1 cellular context compared by ENCODE assay signal in genomic region chr1:32013386-32014198, GRCh38.
TF ChIP-seq lines count a peak whose summit lies in the region.

TSS of gene KHDRBS1 (plus strand) at chr1:32013868. CDS start at chr1:32013996, 128 bp downstream.

TF ChIP-seq in K562, 482 proteins besides CTCF, POLR2A, EP300 and RAD21 (continued from another document):
- TF ChIP-seq, protein P1, sequence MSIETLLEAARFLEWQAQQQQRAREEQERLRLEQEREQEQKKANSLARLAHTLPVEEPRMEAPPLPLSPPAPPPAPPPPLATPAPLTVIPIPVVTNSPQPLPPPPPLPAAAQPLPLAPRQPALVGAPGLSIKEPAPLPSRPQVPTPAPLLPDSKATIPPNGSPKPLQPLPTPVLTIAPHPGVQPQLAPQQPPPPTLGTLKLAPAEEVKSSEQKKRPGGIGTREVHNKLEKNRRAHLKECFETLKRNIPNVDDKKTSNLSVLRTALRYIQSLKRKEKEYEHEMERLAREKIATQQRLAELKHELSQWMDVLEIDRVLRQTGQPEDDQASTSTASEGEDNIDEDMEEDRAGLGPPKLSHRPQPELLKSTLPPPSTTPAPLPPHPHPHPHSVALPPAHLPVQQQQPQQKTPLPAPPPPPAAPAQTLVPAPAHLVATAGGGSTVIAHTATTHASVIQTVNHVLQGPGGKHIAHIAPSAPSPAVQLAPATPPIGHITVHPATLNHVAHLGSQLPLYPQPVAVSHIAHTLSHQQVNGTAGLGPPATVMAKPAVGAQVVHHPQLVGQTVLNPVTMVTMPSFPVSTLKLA (conservative IDR thresholded peaks at IDR 0.05): peak; percentile 99
- TF ChIP-seq PHF21A (IDR thresholded peaks at IDR 0.05; ENCODE audit: borderline replicate concordance, low read depth) (no peak), DEAF1 (CRISPR knock-in tag; IDR thresholded peaks at IDR 0.05) (peak; percentile 35; the same call in 1 of the 2 replicates), POLR2G (IDR thresholded peaks at IDR 0.05; ENCODE audit: low read depth, low read length) (peak; percentile 95), ZNF232 (CRISPR knock-in tag; IDR thresholded peaks at IDR 0.05) (no peak), ZEB2 (IDR thresholded peaks at IDR 0.05) (no peak; the same call in 1 of the 2 replicates), FOXK1 (CRISPR knock-in tag; IDR thresholded peaks at IDR 0.05; ENCODE audit: borderline replicate concordance) (no peak), MAZ (CRISPR knock-in tag; conservative IDR thresholded peaks at IDR 0.05 in 1 of 2, IDR thresholded peaks at IDR 0.05 in 1 of 2) (peak; percentile 82 to 92), GABPA (tag; conservative IDR thresholded peaks at IDR 0.05; ENCODE audit: low read depth) (peak; percentile 93), ZFP36 (IDR thresholded peaks at IDR 0.05; ENCODE audit: low read depth, low read length, partially characterized antibody) (no peak), PPARD (CRISPR knock-in tag; IDR thresholded peaks at IDR 0.05) (no peak), ZSCAN32 (CRISPR knock-in tag; IDR thresholded peaks at IDR 0.05) (no peak), MEIS2 (IDR thresholded peaks at IDR 0.05; ENCODE audit: partially characterized antibody) (peak; percentile 99), BCOR (IDR thresholded peaks at IDR 0.05) (peak; percentile 59; the same call in 1 of the 2 replicates), SAFB (IDR thresholded peaks at IDR 0.05; ENCODE audit: borderline replicate concordance, low read depth, low read length) (peak; percentile 95), FOXP4 (CRISPR knock-in tag; IDR thresholded peaks at IDR 0.05; ENCODE audit: borderline replicate concordance) (0 out of 2 replicates have a peak, but pooled peaks have one; percentile 51), TGIF2 (CRISPR knock-in tag; IDR thresholded peaks at IDR 0.05) (no peak), ZNF274 (IDR thresholded peaks at IDR 0.05; ENCODE audit: borderline replicate concordance, low read depth, low read length) (no peak), ARNT (IDR thresholded peaks at IDR 0.05) (no peak), RHOXF2B (CRISPR knock-in tag; conservative IDR thresholded peaks at IDR 0.05) (no peak; the same call in 1 of the 2 replicates), PTBP1 (IDR thresholded peaks at IDR 0.05; ENCODE audit: low read depth, low read length) (no peak), TCF7 (IDR thresholded peaks at IDR 0.05; ENCODE audit: borderline replicate concordance) (0 out of 2 replicates have a peak, but pooled peaks have one; percentile 8), ZNF79 (CRISPR knock-in tag; IDR thresholded peaks at IDR 0.05; ENCODE audit: low read depth) (no peak), TARDBP (IDR thresholded peaks at IDR 0.05) (peak; percentile 96), ELF4 (CRISPR knock-in tag; IDR thresholded peaks at IDR 0.05) (peak; percentile 94), CAMTA2 (CRISPR knock-in tag; conservative IDR thresholded peaks at IDR 0.05) (no peak), HNRNPL (IDR thresholded peaks at IDR 0.05; ENCODE audit: low read depth, low read length) (peak; percentile 38; the same call in 1 of the 2 replicates), MYC (IDR thresholded peaks at IDR 0.05; ENCODE audit: low read depth, low read length) (peak; percentile 98), MYC (CRISPR knock-in tag; IDR thresholded peaks at IDR 0.05; ENCODE audit: borderline replicate concordance, low read depth) (peak; percentile 95), CEBPG (CRISPR knock-in tag; IDR thresholded peaks at IDR 0.05) (no peak), CEBPG (tag; conservative IDR thresholded peaks at IDR 0.05 in 1 of 2, IDR thresholded peaks at IDR 0.05 in 1 of 2) (no peak), NR1H2 (CRISPR knock-in tag; IDR thresholded peaks at IDR 0.05) (peak; percentile 2; the same call in 1 of the 2 replicates), NR3C1 (CRISPR knock-in tag; IDR thresholded peaks at IDR 0.05) (no peak), E2F1 (CRISPR knock-in tag; IDR thresholded peaks at IDR 0.05) (peak; percentile 90), ILK (tag; IDR thresholded peaks at IDR 0.05; ENCODE audit: borderline replicate concordance, low read depth) (no peak), MCM7 (IDR thresholded peaks at IDR 0.05) (0 out of 4 replicates have a peak, but pooled peaks of 1 of the 2 experiments have one; percentile 57), SUPT5H (IDR thresholded peaks at IDR 0.05) (peak; percentile 87), PHTF2 (CRISPR knock-in tag; IDR thresholded peaks at IDR 0.05) (no peak)
- TF ChIP-seq, protein P2, sequence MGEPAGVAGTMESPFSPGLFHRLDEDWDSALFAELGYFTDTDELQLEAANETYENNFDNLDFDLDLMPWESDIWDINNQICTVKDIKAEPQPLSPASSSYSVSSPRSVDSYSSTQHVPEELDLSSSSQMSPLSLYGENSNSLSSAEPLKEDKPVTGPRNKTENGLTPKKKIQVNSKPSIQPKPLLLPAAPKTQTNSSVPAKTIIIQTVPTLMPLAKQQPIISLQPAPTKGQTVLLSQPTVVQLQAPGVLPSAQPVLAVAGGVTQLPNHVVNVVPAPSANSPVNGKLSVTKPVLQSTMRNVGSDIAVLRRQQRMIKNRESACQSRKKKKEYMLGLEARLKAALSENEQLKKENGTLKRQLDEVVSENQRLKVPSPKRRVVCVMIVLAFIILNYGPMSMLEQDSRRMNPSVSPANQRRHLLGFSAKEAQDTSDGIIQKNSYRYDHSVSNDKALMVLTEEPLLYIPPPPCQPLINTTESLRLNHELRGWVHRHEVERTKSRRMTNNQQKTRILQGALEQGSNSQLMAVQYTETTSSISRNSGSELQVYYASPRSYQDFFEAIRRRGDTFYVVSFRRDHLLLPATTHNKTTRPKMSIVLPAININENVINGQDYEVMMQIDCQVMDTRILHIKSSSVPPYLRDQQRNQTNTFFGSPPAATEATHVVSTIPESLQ (CRISPR knock-in tag; IDR thresholded peaks at IDR 0.05): 0 out of 2 replicates have a peak, but pooled peaks have one; percentile 77
- TF ChIP-seq, protein P3, sequence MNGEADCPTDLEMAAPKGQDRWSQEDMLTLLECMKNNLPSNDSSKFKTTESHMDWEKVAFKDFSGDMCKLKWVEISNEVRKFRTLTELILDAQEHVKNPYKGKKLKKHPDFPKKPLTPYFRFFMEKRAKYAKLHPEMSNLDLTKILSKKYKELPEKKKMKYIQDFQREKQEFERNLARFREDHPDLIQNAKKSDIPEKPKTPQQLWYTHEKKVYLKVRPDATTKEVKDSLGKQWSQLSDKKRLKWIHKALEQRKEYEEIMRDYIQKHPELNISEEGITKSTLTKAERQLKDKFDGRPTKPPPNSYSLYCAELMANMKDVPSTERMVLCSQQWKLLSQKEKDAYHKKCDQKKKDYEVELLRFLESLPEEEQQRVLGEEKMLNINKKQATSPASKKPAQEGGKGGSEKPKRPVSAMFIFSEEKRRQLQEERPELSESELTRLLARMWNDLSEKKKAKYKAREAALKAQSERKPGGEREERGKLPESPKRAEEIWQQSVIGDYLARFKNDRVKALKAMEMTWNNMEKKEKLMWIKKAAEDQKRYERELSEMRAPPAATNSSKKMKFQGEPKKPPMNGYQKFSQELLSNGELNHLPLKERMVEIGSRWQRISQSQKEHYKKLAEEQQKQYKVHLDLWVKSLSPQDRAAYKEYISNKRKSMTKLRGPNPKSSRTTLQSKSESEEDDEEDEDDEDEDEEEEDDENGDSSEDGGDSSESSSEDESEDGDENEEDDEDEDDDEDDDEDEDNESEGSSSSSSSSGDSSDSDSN (IDR thresholded peaks at IDR 0.05; ENCODE audit: borderline replicate concordance in 1 of 2, low read depth in 2 of 2, low read length in 2 of 2): 0 out of 4 replicates have a peak, but pooled peaks of 1 of the 2 experiments have one; percentile 47
